Comparison of ENCODE assay signal across 8 cellular contexts in the genomic region with DNA sequence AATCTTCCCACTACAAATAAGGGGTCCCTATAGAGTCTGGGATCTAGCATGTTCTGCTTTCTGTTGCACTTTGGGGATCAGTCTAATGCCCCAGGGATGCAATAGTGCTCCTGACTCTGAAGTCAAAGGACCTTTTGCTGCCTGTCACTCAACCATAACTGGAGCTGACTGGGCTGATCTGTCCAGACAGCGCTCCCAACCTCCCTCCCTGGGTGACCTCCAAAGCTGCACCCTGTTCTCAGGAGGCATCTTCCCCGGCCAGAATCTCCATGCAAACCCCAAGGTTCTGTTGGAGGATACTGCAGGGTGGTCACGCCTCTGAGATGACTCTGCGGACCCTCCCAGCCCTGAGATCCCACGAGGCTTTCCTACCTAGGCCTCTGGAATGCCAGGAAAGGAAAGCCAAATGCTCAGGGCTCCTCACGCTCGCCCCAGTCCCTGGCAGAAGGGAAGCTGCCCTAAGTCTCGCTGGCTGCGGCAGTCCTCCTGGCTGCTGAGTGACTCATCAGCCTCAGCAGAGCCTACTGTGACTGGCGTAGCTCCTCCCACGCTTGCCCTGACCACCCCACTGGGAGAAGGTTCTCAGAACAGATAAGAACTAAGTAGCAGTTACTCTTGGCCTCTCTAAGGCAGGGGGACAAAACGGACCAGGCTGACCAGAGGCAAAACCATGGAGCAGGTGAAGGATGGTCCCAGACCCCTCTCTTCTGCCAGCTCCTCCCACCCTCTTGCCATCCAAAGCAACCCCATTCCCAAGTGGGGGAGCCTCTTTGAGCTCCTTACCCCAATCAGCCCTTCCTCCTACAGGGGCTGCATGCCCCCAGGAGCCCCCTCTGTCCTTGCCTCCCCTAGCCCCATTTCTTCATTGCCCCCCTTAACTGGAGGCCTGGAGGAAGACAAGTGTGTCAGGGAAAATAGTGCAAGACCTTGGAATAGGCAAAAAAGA.
A peak's percentile ranks its signal among the peaks of the same experiment; 100 is the strongest.
DNase-seq lines count a peak whose midpoint lies in the region; ATAC-seq and TF ChIP-seq lines count a peak whose summit lies in the region.

No MANE protein-coding gene starts in this region.

- H3K36me3 Mint-ChIP-seq in progenitor cell of endocrine pancreas (ENCODE audit: insufficient read depth): no peaks in the 10 kb centered on the region

- no peak overlapping the region for H3K4me3 Mint-ChIP-seq in progenitor cell of endocrine pancreas (ENCODE audit: low read depth)

- peak overlapping the region; percentile 26 for H3K9ac ChIP-seq in NT2/D1 (ENCODE audit: insufficient read length, low read depth)

- peaks cover 5% of the 10 kb centered on the region for H3K4me1 Mint-ChIP-seq in progenitor cell of endocrine pancreas (ENCODE audit: low read depth)

- TF ChIP-seq CTCF in fibroblast of the aortic adventitia (IDR thresholded peaks at IDR 0.05; ENCODE audit: insufficient read depth, low read length) (no peak), retinal pigment epithelial cell (conservative IDR thresholded peaks at IDR 0.05; ENCODE audit: low read depth, low read length) (no peak), progenitor cell of endocrine pancreas (IDR thresholded peaks at IDR 0.05; ENCODE audit: unreplicated experiment) (no peak)

- H3K4me1 ChIP-seq in NT2/D1 (ENCODE audit: insufficient read depth, insufficient read length): peaks cover 31% of the 10 kb centered on the region

- DNase-seq in NT2/D1 (ENCODE audit: low read depth, low spot score): peak; percentile 50
- DNase-seq in activated T-cell treated with anti-CD3 and anti-CD28 coated beads for 1 hour (ENCODE audit: low read depth): peak; percentile 46
- DNase-seq in fibroblast of the aortic adventitia (ENCODE audit: low read depth): peak; percentile 80
- peak; percentile 73 for DNase-seq in retinal pigment epithelial cell (ENCODE audit: low read depth)
- no peak for DNase-seq in progenitor cell of endocrine pancreas (ENCODE audit: low spot score, unreplicated experiment)

- peaks cover 40% of the 10 kb centered on the region for H3K27me3 Mint-ChIP-seq in progenitor cell of endocrine pancreas

- no peaks in the 10 kb centered on the region for H3K36me3 ChIP-seq in NT2/D1 (ENCODE audit: insufficient read depth, insufficient read length, low read length)

- no peaks in the 10 kb centered on the region for H3K9me3 ChIP-seq in NT2/D1 (ENCODE audit: insufficient read depth, low read length)

- H3K9me3 Mint-ChIP-seq in progenitor cell of endocrine pancreas (ENCODE audit: low read depth): no peaks in the 10 kb centered on the region

- H3K4me3 ChIP-seq in NT2/D1 (ENCODE audit: insufficient read length, low read depth): no peak overlapping the region
- H3K4me3 ChIP-seq in fibroblast of the aortic adventitia (ENCODE audit: low read depth, low read length): no peak overlapping the region
- no peak overlapping the region for H3K4me3 ChIP-seq in retinal pigment epithelial cell (ENCODE audit: low read length)

- H3K27ac Mint-ChIP-seq in progenitor cell of endocrine pancreas: no peak overlapping the region

- peak; percentile 75 for ATAC-seq in GM18868 (IDR thresholded peaks at IDR 0.05; ENCODE audit: unreplicated experiment)
- ATAC-seq in HG03095 (IDR thresholded peaks at IDR 0.05; ENCODE audit: unreplicated experiment): no peak
- ATAC-seq in GM18870 (IDR thresholded peaks at IDR 0.05; ENCODE audit: unreplicated experiment): no peak

- H3K27me3 ChIP-seq in NT2/D1 (ENCODE audit: insufficient read depth, insufficient read length): no peaks in the 10 kb centered on the region
